In the genomic region with DNA sequence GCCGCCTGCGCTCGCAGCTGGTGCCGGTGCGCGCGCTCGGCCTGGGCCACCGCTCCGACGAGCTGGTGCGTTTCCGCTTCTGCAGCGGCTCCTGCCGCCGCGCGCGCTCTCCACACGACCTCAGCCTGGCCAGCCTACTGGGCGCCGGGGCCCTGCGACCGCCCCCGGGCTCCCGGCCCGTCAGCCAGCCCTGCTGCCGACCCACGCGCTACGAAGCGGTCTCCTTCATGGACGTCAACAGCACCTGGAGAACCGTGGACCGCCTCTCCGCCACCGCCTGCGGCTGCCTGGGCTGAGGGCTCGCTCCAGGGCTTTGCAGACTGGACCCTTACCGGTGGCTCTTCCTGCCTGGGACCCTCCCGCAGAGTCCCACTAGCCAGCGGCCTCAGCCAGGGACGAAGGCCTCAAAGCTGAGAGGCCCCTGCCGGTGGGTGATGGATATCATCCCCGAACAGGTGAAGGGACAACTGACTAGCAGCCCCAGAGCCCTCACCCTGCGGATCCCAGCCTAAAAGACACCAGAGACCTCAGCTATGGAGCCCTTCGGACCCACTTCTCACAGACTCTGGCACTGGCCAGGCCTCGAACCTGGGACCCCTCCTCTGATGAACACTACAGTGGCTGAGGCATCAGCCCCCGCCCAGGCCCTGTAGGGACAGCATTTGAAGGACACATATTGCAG, we compare ENCODE assay signal across 6 cellular contexts.
DNase-seq lines count a peak whose midpoint lies in the region; ATAC-seq and TF ChIP-seq lines count a peak whose summit lies in the region.

No MANE protein-coding gene starts in this region.

- DNase-seq in 8988T (peak; percentile 62), MV-4-11 (lab: John Stamatoyannopoulos, UW) (peak; percentile 38), epithelial cell of esophagus (ENCODE audit: low read depth) (peak; percentile 17), retina (peak; percentile 72), NCI-H446 treated with DMSO at 0.1 percent for 48 hours (lab: John Stamatoyannopoulos, UW) (no peak)

- ATAC-seq in HG03280 (IDR thresholded peaks at IDR 0.05; ENCODE audit: unreplicated experiment) = no peak

- peak overlapping the region; percentile 37 for H3K4me3 ChIP-seq in epithelial cell of esophagus (ENCODE audit: low read length)

- no peak for TF ChIP-seq CTCF in epithelial cell of esophagus (IDR thresholded peaks at IDR 0.05; ENCODE audit: insufficient read depth, low read depth, low read length, missing control alignments)
